ENCODE assay signal across 8 cellular contexts in the genomic region with DNA sequence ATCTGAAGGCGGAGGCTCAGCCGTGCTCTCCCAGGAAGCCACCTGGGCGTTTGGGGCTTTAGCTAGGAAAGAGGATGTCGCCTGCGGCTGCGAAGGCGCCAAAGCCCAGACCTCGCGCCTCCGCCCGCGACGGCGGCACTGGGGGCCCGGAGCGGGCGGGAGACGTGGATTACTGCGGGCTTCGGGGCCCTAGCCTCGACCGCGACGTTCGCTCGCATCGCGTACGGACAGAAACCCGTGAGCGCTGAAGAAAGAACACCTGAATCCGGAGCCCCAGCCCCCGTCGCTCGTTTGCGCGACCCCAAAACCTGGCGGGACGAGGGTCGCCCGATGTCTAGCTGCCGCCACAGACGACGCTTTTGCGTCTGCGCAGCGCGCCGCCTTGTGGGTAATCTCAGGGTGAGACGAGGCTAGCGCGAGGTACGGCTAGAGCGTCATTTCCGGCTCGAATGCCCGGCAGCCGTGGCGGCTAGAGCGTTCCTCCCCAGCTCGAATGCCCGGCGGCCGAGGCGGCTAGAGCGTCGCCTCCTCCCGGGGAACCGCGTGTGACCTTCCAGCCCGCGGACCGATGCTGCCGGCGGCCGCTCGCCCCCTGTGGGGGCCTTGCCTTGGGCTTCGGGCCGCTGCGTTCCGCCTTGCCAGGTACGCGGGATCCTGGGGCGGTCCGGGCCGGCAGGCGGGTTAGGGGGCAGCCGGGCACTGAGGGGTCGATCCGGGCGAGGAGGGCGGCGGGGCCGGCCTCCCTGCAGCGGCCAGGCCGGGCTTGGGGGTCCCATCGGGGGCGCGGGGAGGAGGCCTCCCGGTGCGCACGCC. TPM values are rescaled to one million over a fixed set of nuclear protein-coding genes. Genes with fewer than 3 reads are reported as not detected.
DNase-seq lines count a peak whose midpoint lies in the region; ATAC-seq lines count a peak whose summit lies in the region.

A gene (plus strand): TSS at position 434 of the 813 bp plus-strand sequence. CDS start 135 bp downstream, at position 569.

- no peaks in the 10 kb centered on the region for H3K4me1 ChIP-seq in endocrine pancreas (ENCODE audit: control insufficient read depth, insufficient read depth, low read length)
- no peaks in the 10 kb centered on the region for H3K4me1 ChIP-seq in mesendoderm (ENCODE audit: control insufficient read depth, low read depth, low read length)

- H3K9ac ChIP-seq in endocrine pancreas (ENCODE audit: control insufficient read depth, insufficient read depth, low read length) (peak within 1 kb of the TSS; percentile 90), mesendoderm (ENCODE audit: low read length) (peak within 1 kb of the TSS; percentile 97)

- ATAC-seq in GM19467 (IDR thresholded peaks at IDR 0.05; ENCODE audit: unreplicated experiment) = peak; percentile 66

- H4K8ac ChIP-seq in mesendoderm (ENCODE audit: low read depth, low read length) = peak within 1 kb of the TSS; percentile 82

- peak within 1 kb of the TSS; percentile 83 for H3K4ac ChIP-seq in mesendoderm (ENCODE audit: low read depth, low read length)

- H3K18ac ChIP-seq in mesendoderm (ENCODE audit: low read length) = peak within 1 kb of the TSS; percentile 96

- H3K4me2 ChIP-seq in mesendoderm (ENCODE audit: low read length) = peak within 1 kb of the TSS; percentile 90

- peaks cover 35% of the 10 kb centered on the region for H3K79me2 ChIP-seq in mesendoderm (ENCODE audit: control insufficient read depth, insufficient read depth, low read length)

- H2BK5ac ChIP-seq in mesendoderm (ENCODE audit: low read length) = no peak within 1 kb of the TSS

- no peaks in the 10 kb centered on the region for H3K9me3 ChIP-seq in endocrine pancreas (ENCODE audit: control insufficient read depth, low read length)

- peaks cover 12% of the 10 kb centered on the region for H3K79me1 ChIP-seq in mesendoderm (ENCODE audit: low read length)

- peak within 1 kb of the TSS; percentile 30 for H3K4me3 ChIP-seq in endocrine pancreas (ENCODE audit: control insufficient read depth, insufficient read depth, low read length)
- H3K4me3 ChIP-seq in mesendoderm (ENCODE audit: low read length) = peak within 1 kb of the TSS; percentile 95

- WGBS in mesendoderm (ENCODE audit: extremely low coverage, insufficient coverage, low lambda C conversion rate) = no CpG with 5 or more reads among the region's 102 CpGs

- peak within 1 kb of the TSS; percentile 97 for H3K23ac ChIP-seq in mesendoderm (ENCODE audit: low read length)

- H3K36me3 ChIP-seq in endocrine pancreas (ENCODE audit: control insufficient read depth, insufficient read depth, low read length) = peaks cover 4% of the 10 kb centered on the region
- peaks cover 6% of the 10 kb centered on the region for H3K36me3 ChIP-seq in mesendoderm (ENCODE audit: control insufficient read depth, insufficient read depth, low read length)

- no peak within 1 kb of the TSS for H4K5ac ChIP-seq in mesendoderm (ENCODE audit: low read length)

- peak within 1 kb of the TSS; percentile 19 for H2BK120ac ChIP-seq in mesendoderm (ENCODE audit: low read depth, low read length)

- no peaks in the 10 kb centered on the region for H3K27me3 ChIP-seq in endocrine pancreas (ENCODE audit: control insufficient read depth, insufficient read depth, low read length)
- H3K27me3 ChIP-seq in mesendoderm (ENCODE audit: insufficient read depth, low read length, poor library complexity) = no peaks in the 10 kb centered on the region

- peak within 1 kb of the TSS; percentile 53 for H3K27ac ChIP-seq in mesendoderm (ENCODE audit: low read depth, low read length)

- peak within 1 kb of the TSS; percentile 98 for H3K56ac ChIP-seq in mesendoderm (ENCODE audit: low read length)

- H2AK5ac ChIP-seq in mesendoderm (ENCODE audit: low read length) = no peak within 1 kb of the TSS

- H2BK15ac ChIP-seq in mesendoderm (replicated peaks; ENCODE audit: low read depth) = no peak within 1 kb of the TSS

- DNase-seq in CMK (ENCODE audit: low read depth) (peak; percentile 87), HT1080 (ENCODE audit: low read depth) (peak; percentile 89), NOMO-1 (lab: John Stamatoyannopoulos, UW; ENCODE audit: unreplicated experiment in 2 of 2) (peak; percentile 93 to 95), mesendoderm (peak; percentile 96)
- peak; percentile 74 to 77 (median 76) for DNase-seq in activated CD8-positive, alpha-beta memory T cell treated with anti-CD3 and anti-CD28 coated beads for 48 hours (ENCODE audit: low read depth in 2 of 3, low spot score in 2 of 3)
- DNase-seq in stimulated activated CD8-positive, alpha-beta memory T cell treated with anti-CD3 and anti-CD28 coated beads, Interleukin-12 subunit alpha, Interleukin-12 subunit beta, amount 100 ng/mL, for 4 hours (ENCODE audit: low read depth) = peak; percentile 84

RNA-seq across cellular contexts. Expression of the gene that starts here (rescaled TPM):
- 51.9 and 57.7 TPM in 2 replicates for total RNA-seq in HT1080 (2014; rRNA removed; shearing (Covaris generic))
- 219 and 267 TPM in 2 replicates for polyA plus RNA-seq in HT1080 (2015; cell fraction: cytosol; rRNA removed)
- 65.9 and 77.4 TPM in 2 replicates for polyA plus RNA-seq in HT1080 (2015; cell fraction: nucleus; rRNA removed)
- polyA plus RNA-seq in mesendoderm (2013, experiment 1 of 2) = 127 TPM
- 128 TPM for polyA plus RNA-seq in mesendoderm (2013, experiment 2 of 2)

Comparison
In these comparisons a context has a peak if more than half of its experiments do, and no peak if none do; other contexts are left out.
1. Peak in every context shown above with its lines: DNase-seq, ATAC-seq, H3K4me3 ChIP-seq and H3K27ac ChIP-seq.